In the genomic region with DNA sequence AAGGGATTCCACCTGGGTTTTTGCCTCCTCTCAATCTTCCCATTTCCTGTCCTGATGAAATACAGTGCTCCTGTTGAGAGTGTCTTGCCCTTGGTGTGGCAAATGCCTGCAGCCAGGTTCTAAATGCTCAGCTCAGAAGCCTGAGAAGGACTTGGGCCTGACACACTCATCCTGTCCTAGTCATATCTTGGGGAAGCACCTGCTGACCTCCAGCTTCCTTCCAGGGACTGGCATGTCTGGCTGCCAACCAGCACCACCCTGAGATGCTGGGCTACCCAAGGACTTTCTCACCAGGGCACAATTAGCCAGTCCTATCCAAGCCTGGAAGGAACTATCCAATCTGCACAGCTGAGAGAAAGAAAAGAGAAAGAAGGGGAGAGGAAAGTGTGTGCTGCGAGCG, we compare ENCODE assay signal across 1 cellular context.
TF ChIP-seq lines count a peak whose summit lies in the region.

No MANE protein-coding gene starts in this region.

TF ChIP-seq in IMR-90, 13 proteins besides CTCF, POLR2A, EP300 and RAD21:
- TF ChIP-seq CHD1 (IDR thresholded peaks at IDR 0.05; ENCODE audit: low read depth, low read length) (no peak), CEBPB (IDR thresholded peaks at IDR 0.05; ENCODE audit: low read depth, low read length) (no peak), RCOR1 (IDR thresholded peaks at IDR 0.05; ENCODE audit: insufficient replicate concordance, low read length) (no peak), RFX5 (IDR thresholded peaks at IDR 0.05; ENCODE audit: low read depth, low read length) (no peak), BHLHE40 (IDR thresholded peaks at IDR 0.05; ENCODE audit: low read depth, low read length) (no peak), MAFK (IDR thresholded peaks at IDR 0.05; ENCODE audit: low read depth, low read length) (no peak), MAZ (IDR thresholded peaks at IDR 0.05; ENCODE audit: borderline replicate concordance, low read depth, low read length) (no peak)
- TF ChIP-seq, protein P1, sequence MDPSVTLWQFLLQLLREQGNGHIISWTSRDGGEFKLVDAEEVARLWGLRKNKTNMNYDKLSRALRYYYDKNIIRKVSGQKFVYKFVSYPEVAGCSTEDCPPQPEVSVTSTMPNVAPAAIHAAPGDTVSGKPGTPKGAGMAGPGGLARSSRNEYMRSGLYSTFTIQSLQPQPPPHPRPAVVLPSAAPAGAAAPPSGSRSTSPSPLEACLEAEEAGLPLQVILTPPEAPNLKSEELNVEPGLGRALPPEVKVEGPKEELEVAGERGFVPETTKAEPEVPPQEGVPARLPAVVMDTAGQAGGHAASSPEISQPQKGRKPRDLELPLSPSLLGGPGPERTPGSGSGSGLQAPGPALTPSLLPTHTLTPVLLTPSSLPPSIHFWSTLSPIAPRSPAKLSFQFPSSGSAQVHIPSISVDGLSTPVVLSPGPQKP (IDR thresholded peaks at IDR 0.05; ENCODE audit: borderline replicate concordance, low read depth, low read length): no peak
TF ChIP-seq in IMR-90: peak in this region for 0.
